In the genomic region with DNA sequence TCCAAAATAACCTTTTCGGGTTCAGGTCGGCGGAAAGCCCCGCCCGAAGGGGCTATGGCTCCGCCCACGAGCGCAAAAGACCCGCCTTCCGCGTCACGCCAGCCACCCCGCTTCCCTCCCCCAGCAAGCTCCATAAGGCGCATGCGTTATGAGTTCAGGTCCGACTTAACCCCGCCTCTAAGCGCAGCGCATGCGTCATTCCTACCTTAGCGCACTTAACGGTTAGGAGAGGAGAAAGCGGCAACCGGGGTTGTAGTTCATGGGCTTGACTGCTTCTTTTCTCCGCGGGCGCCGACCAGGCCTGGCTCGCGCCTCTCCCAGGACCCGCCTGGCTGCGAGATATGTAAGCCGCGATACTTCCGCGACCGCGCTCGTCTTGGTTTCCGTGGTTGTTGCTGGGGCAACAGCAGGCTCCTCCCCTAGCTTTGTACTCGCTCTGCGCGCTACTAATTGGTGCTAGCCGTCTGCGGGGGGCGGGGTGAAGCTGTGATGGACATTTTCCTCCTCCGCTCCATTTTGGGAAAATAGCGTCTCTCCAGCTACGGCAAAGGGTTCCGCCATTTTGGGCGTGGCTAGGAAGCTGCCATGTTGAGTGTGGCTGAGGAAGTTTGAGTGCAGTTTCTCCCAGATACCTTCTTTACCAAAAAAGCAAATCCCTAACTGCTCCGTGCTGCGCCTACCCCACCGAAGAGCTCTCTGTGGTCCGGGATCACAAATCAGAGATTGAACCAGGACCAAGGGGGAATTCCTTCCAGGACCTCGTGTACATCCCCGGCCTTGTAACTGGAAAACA, we compare ENCODE assay signal across 8 cellular contexts. TPM values are rescaled to one million over a fixed set of nuclear protein-coding genes. Genes with fewer than 3 reads are reported as not detected.
DNase-seq lines count a peak whose midpoint lies in the region; ATAC-seq, FAIRE-seq and TF ChIP-seq lines count a peak whose summit lies in the region.

A gene with protein sequence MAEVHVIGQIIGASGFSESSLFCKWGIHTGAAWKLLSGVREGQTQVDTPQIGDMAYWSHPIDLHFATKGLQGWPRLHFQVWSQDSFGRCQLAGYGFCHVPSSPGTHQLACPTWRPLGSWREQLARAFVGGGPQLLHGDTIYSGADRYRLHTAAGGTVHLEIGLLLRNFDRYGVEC (minus strand): TSS at position 397 of the 793 bp plus-strand sequence. CDS start 630 bp downstream, outside the sequence.

- no peaks in the 10 kb centered on the region for H3K9me3 Mint-ChIP-seq in natural killer cell treated with Interleukin-12 subunit alpha and Interleukin-12 subunit beta and Interleukin-15 and Interleukin-18, amount 100 ng/mL, for 72 hours

- H3K4me1 Mint-ChIP-seq in natural killer cell treated with Interleukin-12 subunit alpha and Interleukin-12 subunit beta and Interleukin-15 and Interleukin-18, amount 100 ng/mL, for 72 hours (ENCODE audit: low read depth in 2 of 2), result peaks cover 12 to 18% of the 10 kb centered on the region in 2 donors

- peaks cover 21% of the 10 kb centered on the region for H3K79me2 ChIP-seq in Loucy (ENCODE audit: insufficient read depth, low read length)

- H3K4me2 ChIP-seq in Loucy (ENCODE audit: low read depth, low read length, poor library complexity, severe bottlenecking), result peak within 1 kb of the TSS; percentile 88

- no peaks in the 10 kb centered on the region for H3F3A ChIP-seq in Loucy (ENCODE audit: low read depth)

- H3K4me1 ChIP-seq in Loucy (ENCODE audit: insufficient read depth, low read length, poor library complexity, severe bottlenecking), result peaks cover 18% of the 10 kb centered on the region

- peak; percentile 98 for ATAC-seq in natural killer cell treated with Interleukin-12 subunit alpha and Interleukin-12 subunit beta and Interleukin-15 and Interleukin-18, amount 100 ng/mL, for 72 hours
- ATAC-seq in stimulated activated naive CD8-positive, alpha-beta T cell treated with anti-CD3 and anti-CD28 coated beads, Interleukin-15, Interleukin-2, amounts not matched to agents 100 U/mL and 50 U/mL, for 24 hours, result peak; percentile 96

- peak within 1 kb of the TSS; percentile 90 for H3K9ac ChIP-seq in Loucy (ENCODE audit: low read depth, low read length, poor library complexity, severe bottlenecking)

- H4K20me1 ChIP-seq in Loucy (ENCODE audit: insufficient read depth, low read length, poor library complexity, severe bottlenecking), result no peaks in the 10 kb centered on the region

- H3K27me3 ChIP-seq in Loucy (ENCODE audit: insufficient read depth, low read length, poor library complexity, severe bottlenecking), result no peaks in the 10 kb centered on the region

- peak within 1 kb of the TSS; percentile 85 for H2AFZ ChIP-seq in Loucy (ENCODE audit: low read length)

- H3K4me3 ChIP-seq in Loucy (ENCODE audit: low read length, poor library complexity, severe bottlenecking) (peak within 1 kb of the TSS; percentile 84), fibroblast of pulmonary artery (replicated peaks; ENCODE audit: low read depth, low read length) (peak within 1 kb of the TSS; percentile 78)

- no peaks in the 10 kb centered on the region for H3K36me3 Mint-ChIP-seq in natural killer cell treated with Interleukin-12 subunit alpha and Interleukin-12 subunit beta and Interleukin-15 and Interleukin-18, amount 100 ng/mL, for 72 hours

- DNase-seq in EL (peak; percentile 98), H54 (ENCODE audit: insufficient read length, low spot score) (peak; percentile 94), fibroblast of pulmonary artery (ENCODE audit: low read depth) (peak; percentile 99)
- peak; percentile 98 for DNase-seq in activated effector memory CD4-positive, alpha-beta T cell treated with Interleukin-2 at 50 U/mL for 16 hours
- peak; percentile 98 for DNase-seq in natural killer cell treated with Interleukin-12 subunit alpha and Interleukin-12 subunit beta and Interleukin-15 and Interleukin-18, amount 100 ng/mL, for 72 hours (ENCODE audit: low spot score)
- DNase-seq in stimulated activated naive CD8-positive, alpha-beta T cell treated with anti-CD3 and anti-CD28 coated beads, Interleukin-15, Interleukin-2, amounts not matched to agents 100 U/mL and 50 U/mL, for 24 hours, result peak; percentile 95

- TF ChIP-seq POLR2A in H54 (IDR thresholded peaks at IDR 0.05; ENCODE audit: low read depth, low read length), result peak; percentile 75
- TF ChIP-seq POLR2A in Raji (IDR thresholded peaks at IDR 0.05; ENCODE audit: insufficient read depth, low read depth, low read length), result peak; percentile 82

- peak; percentile 60 for FAIRE-seq in H54 (lab: Jason Lieb, UNC)

- peak within 1 kb of the TSS; percentile 97 to 98 for H3K27ac Mint-ChIP-seq in natural killer cell treated with Interleukin-12 subunit alpha and Interleukin-12 subunit beta and Interleukin-15 and Interleukin-18, amount 100 ng/mL, for 72 hours

- no peak for TF ChIP-seq CTCF in Loucy (conservative IDR thresholded peaks at IDR 0.05; ENCODE audit: low read length)
- no peak for TF ChIP-seq CTCF in fibroblast of pulmonary artery (IDR thresholded peaks at IDR 0.05; ENCODE audit: low read length, missing control alignments)

- H3K36me3 ChIP-seq in Loucy (ENCODE audit: insufficient read depth, low read length), result no peaks in the 10 kb centered on the region

- H3K27me3 Mint-ChIP-seq in natural killer cell treated with Interleukin-12 subunit alpha and Interleukin-12 subunit beta and Interleukin-15 and Interleukin-18, amount 100 ng/mL, for 72 hours, result no peaks in the 10 kb centered on the region

- H3K4me3 Mint-ChIP-seq in natural killer cell treated with Interleukin-12 subunit alpha and Interleukin-12 subunit beta and Interleukin-15 and Interleukin-18, amount 100 ng/mL, for 72 hours, result peak within 1 kb of the TSS; percentile 97

- no peaks in the 10 kb centered on the region for H3K9me2 ChIP-seq in Loucy (replicated peaks; ENCODE audit: low read depth, low read length)

- H3K9me3 ChIP-seq in Loucy (ENCODE audit: insufficient read depth, low read depth, low read length), result no peaks in the 10 kb centered on the region

RNA-seq across cellular contexts. Expression of the gene that starts here (rescaled TPM):
- total RNA-seq in natural killer cell treated with Interleukin-12 subunit alpha and Interleukin-12 subunit beta and Interleukin-15 and Interleukin-18, amount 100 ng/mL, for 72 hours, result 1 to 10 TPM; 4.9 to 9.3 TPM

Comparison
In these comparisons a context has a peak if more than half of its experiments do, and no peak if none do; other contexts are left out.
1. Peak in every context shown above with its lines: DNase-seq, ATAC-seq and H3K4me3 ChIP-seq.